ENCODE assay signal across 15 cellular contexts in the genomic region with DNA sequence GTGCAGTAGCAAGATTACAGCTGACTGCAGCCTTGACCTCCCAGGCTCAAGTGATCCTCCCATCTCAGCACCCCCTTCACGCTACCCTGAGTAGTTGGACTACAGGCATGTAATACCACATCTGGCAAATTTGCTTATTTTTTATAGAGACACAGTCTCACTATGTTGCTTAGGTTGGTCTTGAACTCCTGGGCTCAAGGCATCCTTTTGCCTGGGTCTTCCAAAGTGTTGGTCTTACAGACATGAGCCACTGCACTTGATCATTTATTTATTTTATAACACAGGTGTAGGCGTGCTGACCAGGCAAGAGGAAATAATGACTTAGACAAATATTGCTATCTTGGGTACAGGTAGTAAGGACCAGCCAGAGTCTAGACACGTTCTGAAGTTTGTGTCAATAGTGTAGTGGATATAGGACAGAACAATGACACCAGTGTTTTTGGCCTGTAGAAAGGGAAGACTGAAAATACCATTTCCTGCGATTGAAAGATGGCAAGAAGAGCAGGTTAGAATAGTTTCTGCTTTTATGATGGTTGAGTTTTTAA.
DNase-seq lines count a peak whose midpoint lies in the region; ATAC-seq, FAIRE-seq and TF ChIP-seq lines count a peak whose summit lies in the region.
"Had no signal": no experiment of that assay in that cellular context is flagged by ENCODE, and none has a peak within 500 bp of the region (broad histone marks: within the 10 kb centered on the region; RNA-seq: fewer than 3 reads in every experiment).

No MANE protein-coding gene starts in this region.

- H3K9ac ChIP-seq in BLaER1, result no peak overlapping the region; the same call in 1 of the 2 replicates
- H3K9ac ChIP-seq in DND-41 (ENCODE audit: low read depth, low read length), result no peak overlapping the region
- H3K9ac ChIP-seq in mesenchymal stem cell (ENCODE audit: low read length), result no peak overlapping the region

- peak overlapping the region; percentile 62 for H3K4me2 ChIP-seq in BLaER1
- no peak overlapping the region for H3K4me2 ChIP-seq in DND-41 (ENCODE audit: insufficient read depth, low read length)
- H3K4me2 ChIP-seq in OCI-LY7 (ENCODE audit: low read length), result peak overlapping the region; percentile 41
- no peak overlapping the region for H3K4me2 ChIP-seq in mesenchymal stem cell (ENCODE audit: low read length, poor library complexity, severe bottlenecking)
- H3K4me2 ChIP-seq: GM23338 had no signal

- H3K4ac ChIP-seq in mesenchymal stem cell (ENCODE audit: low read depth in 1 of 2, low read length in 2 of 2), result peak overlapping the region in 1 of 2 experiments; percentile 82

- no peaks in the 10 kb centered on the region for H3K9me2 ChIP-seq in OCI-LY7 (ENCODE audit: insufficient read depth, low read length)

- H3K18ac ChIP-seq in mesenchymal stem cell (ENCODE audit: low read depth in 1 of 2, low read length in 2 of 2), result peak overlapping the region in 1 of 2 experiments; percentile 21

- CTCF ChIA-PET in OCI-LY7 (lab: Charles Lee; ENCODE audit: unreplicated experiment), result no interaction called here

- DNase-seq in DND-41 (no peak), OCI-LY7 (ENCODE audit: low spot score) (peak; percentile 35), pancreas (no peak), hepatic stellate cell (ENCODE audit: low spot score) (no peak), GF-D8 (lab: John Stamatoyannopoulos, UW) (no peak), mesenchymal stem cell (no peak)
- DNase-seq: BE2C; CD4-positive, alpha-beta memory T cell; DMS153; HCEC 1CT had no signal

- FAIRE-seq in pancreas (lab: Jason Lieb, UNC), result no peak
- FAIRE-seq: GM12892, GM18507, H54 had no signal

- ATAC-seq in DND-41 (ENCODE audit: insufficient read depth, low read depth) (no peak), pancreas (peak; percentile 40 to 80 (median 78))
- ATAC-seq: GM23338 had no signal

- no peak overlapping the region for H3K14ac ChIP-seq in mesenchymal stem cell (ENCODE audit: low read length in 2 of 2)

- no peaks in the 10 kb centered on the region for H3K79me2 ChIP-seq in DND-41 (ENCODE audit: insufficient read depth, low read length)
- no peaks in the 10 kb centered on the region for H3K79me2 ChIP-seq in OCI-LY7 (ENCODE audit: insufficient read depth, low read depth, low read length)

- no peak overlapping the region for H2AK5ac ChIP-seq in mesenchymal stem cell (ENCODE audit: low read length, severe bottlenecking)

- H3K27me3 ChIP-seq in BLaER1, result no peaks in the 10 kb centered on the region
- H3K27me3 ChIP-seq in DND-41 (ENCODE audit: insufficient read depth, low read length, poor library complexity), result no peaks in the 10 kb centered on the region
- H3K27me3 ChIP-seq in pancreas, result no peaks in the 10 kb centered on the region
- no peaks in the 10 kb centered on the region for H3K27me3 ChIP-seq in mesenchymal stem cell (ENCODE audit: control insufficient read depth in 1 of 2, insufficient read depth in 1 of 2, low read length in 2 of 2)
- H3K27me3 ChIP-seq: BE2C had no signal

- peaks cover under 1% of the 10 kb centered on the region; the same call in 1 of the 2 replicates for H3K9me3 ChIP-seq in BLaER1
- no peaks in the 10 kb centered on the region for H3K9me3 ChIP-seq in DND-41 (ENCODE audit: insufficient read depth, low read length, severe bottlenecking)
- no peaks in the 10 kb centered on the region for H3K9me3 ChIP-seq in OCI-LY7 (ENCODE audit: low read length)
- H3K9me3 ChIP-seq in pancreas, result no peaks in the 10 kb centered on the region
- no peaks in the 10 kb centered on the region for H3K9me3 ChIP-seq in mesenchymal stem cell (ENCODE audit: control insufficient read depth, low read length)
- H3K9me3 ChIP-seq: BE2C had no signal

- no peak overlapping the region for H3K23ac ChIP-seq in mesenchymal stem cell (ENCODE audit: low read length in 2 of 2)

- H2BK15ac ChIP-seq in mesenchymal stem cell (ENCODE audit: low read depth, poor library complexity, severe bottlenecking), result no peak overlapping the region

- peak overlapping the region; percentile 86 for H3K27ac ChIP-seq in BLaER1
- H3K27ac ChIP-seq in DND-41 (ENCODE audit: low read length), result peak overlapping the region; percentile 57
- H3K27ac ChIP-seq in OCI-LY7 (ENCODE audit: low read depth, low read length, poor library complexity, severe bottlenecking), result peak overlapping the region; percentile 74
- H3K27ac ChIP-seq in pancreas, result no peak overlapping the region
- H3K27ac ChIP-seq in mesenchymal stem cell (ENCODE audit: low read length, poor library complexity, severe bottlenecking), result no peak overlapping the region

- POLR2A ChIA-PET in OCI-LY7 (lab: Charles Lee), result interaction anchor here (1.2 kb wide), 1 partner anchor 70 kb away, joined by 4 read pairs; no protein-coding TSS in a partner anchor

- TF ChIP-seq CTCF in DND-41 (IDR thresholded peaks at IDR 0.05; ENCODE audit: borderline replicate concordance, extremely low read depth, low read length, poor library complexity, severe bottlenecking), result no peak
- no peak for TF ChIP-seq CTCF in OCI-LY7 (conservative IDR thresholded peaks at IDR 0.05; ENCODE audit: low read length)
- no peak for TF ChIP-seq CTCF in pancreas (IDR thresholded peaks at IDR 0.05)

- WGBS in pancreas, 2 donors, result 26 to 27% methylated on average over 4 of the region's 4 CpGs
- WGBS in mesenchymal stem cell, result 81% methylated on average over 2 of the region's 4 CpGs

- H4K91ac ChIP-seq in mesenchymal stem cell (ENCODE audit: low read length), result no peak overlapping the region

- H4K20me1 ChIP-seq in BLaER1, result no peaks in the 10 kb centered on the region
- no peaks in the 10 kb centered on the region for H4K20me1 ChIP-seq in DND-41 (ENCODE audit: insufficient read depth, low read length)
- H4K20me1 ChIP-seq in OCI-LY7 (ENCODE audit: insufficient read depth, low read length), result no peaks in the 10 kb centered on the region

- H2AFZ ChIP-seq in DND-41 (ENCODE audit: low read depth, low read length) (no peak overlapping the region), OCI-LY7 (ENCODE audit: low read length) (0 out of 2 replicates have a peak overlapping the region, but pooled peaks have one; percentile 52), mesenchymal stem cell (ENCODE audit: low read depth, low read length) (no peak overlapping the region)
- H2AFZ ChIP-seq: GM23338 had no signal

- H3K36me3 ChIP-seq in BLaER1 (no peaks in the 10 kb centered on the region), DND-41 (ENCODE audit: insufficient read depth, low read length) (no peaks in the 10 kb centered on the region), OCI-LY7 (ENCODE audit: insufficient read depth, low read length) (no peaks in the 10 kb centered on the region), pancreas (no peaks in the 10 kb centered on the region), mesenchymal stem cell (ENCODE audit: control insufficient read depth in 1 of 2, insufficient read depth in 2 of 2, low read depth in 1 of 2, low read length in 2 of 2) (no peaks in the 10 kb centered on the region)
- H3K36me3 ChIP-seq: BE2C had no signal

- H2BK12ac ChIP-seq in mesenchymal stem cell (ENCODE audit: low read length in 2 of 2), result no peak overlapping the region

- H3K4me1 ChIP-seq in BLaER1 (peaks cover 54% of the 10 kb centered on the region), DND-41 (ENCODE audit: insufficient read depth, low read length) (peaks cover 53% of the 10 kb centered on the region), OCI-LY7 (ENCODE audit: insufficient read depth, low read length, poor library complexity, severe bottlenecking) (peaks cover 46% of the 10 kb centered on the region), pancreas (no peaks in the 10 kb centered on the region), mesenchymal stem cell (ENCODE audit: control insufficient read depth, insufficient read depth, low read depth, low read length) (peaks cover 2% of the 10 kb centered on the region)
- H3K4me1 ChIP-seq: BE2C had no signal

- intact Hi-C loops in OCI-LY7 (cut with micrococcal nuclease; ENCODE audit: unreplicated experiment), result loop anchor here (2.0 kb wide), 2 partner anchors 71 to 73 kb away; no protein-coding TSS in a partner anchor
- intact Hi-C loops in pancreas (cut with DNase I), result no loop called here

- no peak overlapping the region for H4K8ac ChIP-seq in mesenchymal stem cell (ENCODE audit: low read length)

- no peak overlapping the region for H2BK5ac ChIP-seq in mesenchymal stem cell (ENCODE audit: low read depth, low read length, poor library complexity, severe bottlenecking)

- H3K4me3 ChIP-seq in BLaER1, result no peak overlapping the region
- no peak overlapping the region for H3K4me3 ChIP-seq in DND-41 (ENCODE audit: low read depth in 1 of 2, low read length in 2 of 2)
- no peak overlapping the region for H3K4me3 ChIP-seq in OCI-LY7 (ENCODE audit: low read depth, low read length, poor library complexity, severe bottlenecking)
- no peak overlapping the region for H3K4me3 ChIP-seq in pancreas
- no peak overlapping the region for H3K4me3 ChIP-seq in mesenchymal stem cell (ENCODE audit: insufficient read depth in 1 of 2, low read depth in 1 of 2, low read length in 2 of 2)
- H3K4me3 ChIP-seq: GM23338 had no signal

- no peaks in the 10 kb centered on the region for H3K79me1 ChIP-seq in mesenchymal stem cell (replicated peaks; ENCODE audit: low read length, poor library complexity, severe bottlenecking)

- H2BK120ac ChIP-seq in mesenchymal stem cell (ENCODE audit: low read depth, low read length), result no peak overlapping the region

- no TSS peak for BruUV-seq in OCI-LY7 (replicated peaks; lab: Mats Ljungman, UMichigan)

Comparison
In these comparisons a context has a peak if more than half of its experiments do, and no peak if none do; other contexts are left out.
1. H3K27ac ChIP-seq: peak in BLaER1 (single experiment), DND-41 (single experiment) and OCI-LY7 (single experiment); none in pancreas (0 of 4) and mesenchymal stem cell (single experiment).
2. H3K4me2 ChIP-seq: peak in BLaER1 (single experiment) and OCI-LY7 (single experiment); none in DND-41 (single experiment) and mesenchymal stem cell (single experiment).